ENCODE assay signal across 8 cellular contexts in the genomic region with DNA sequence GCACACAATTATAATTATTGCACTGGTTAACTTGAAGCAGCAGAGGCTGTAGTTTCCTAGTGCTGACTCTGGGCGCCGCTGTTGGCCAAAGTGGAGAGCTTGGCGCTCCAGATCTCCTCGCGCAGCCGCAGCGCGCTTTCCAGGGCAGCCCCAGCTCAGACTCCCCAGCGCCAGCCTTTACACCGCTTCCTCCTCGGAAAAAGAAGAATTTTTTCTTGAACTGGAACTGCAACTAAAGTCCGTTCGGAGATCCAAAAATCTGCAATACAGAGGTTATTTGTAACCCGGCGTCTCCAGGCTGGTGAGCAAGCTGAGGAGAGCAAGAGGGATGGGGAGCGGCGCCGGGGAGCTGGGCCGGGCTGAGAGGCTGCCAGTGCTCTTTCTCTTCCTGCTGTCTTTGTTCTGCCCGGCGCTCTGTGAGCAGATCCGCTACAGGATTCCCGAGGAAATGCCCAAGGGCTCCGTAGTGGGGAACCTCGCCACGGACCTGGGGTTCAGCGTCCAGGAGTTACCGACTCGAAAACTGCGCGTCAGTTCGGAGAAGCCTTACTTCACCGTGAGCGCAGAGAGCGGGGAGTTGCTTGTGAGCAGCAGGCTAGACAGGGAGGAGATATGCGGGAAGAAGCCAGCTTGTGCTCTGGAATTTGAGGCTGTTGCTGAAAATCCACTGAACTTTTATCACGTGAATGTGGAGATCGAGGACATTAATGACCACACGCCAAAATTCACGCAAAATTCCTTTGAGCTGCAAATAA. TPM values are rescaled to one million over a fixed set of nuclear protein-coding genes. Genes with fewer than 3 reads are reported as not detected.
DNase-seq lines count a peak whose midpoint lies in the region; FAIRE-seq and TF ChIP-seq lines count a peak whose summit lies in the region.
"Not testable (repeated sequence)": the region's sequence is repeated elsewhere in the genome, so short reads cannot be mapped to it uniquely, and the experiment has no call there.

A gene (plus strand): TSS at position 142 of the 755 bp plus-strand sequence. CDS start 187 bp downstream, at position 329.

- not testable (repeated sequence) for H2BK15ac ChIP-seq in H9 (ENCODE audit: low read depth, low read length)

- not testable (repeated sequence) for H3K27ac ChIP-seq in H9 (ENCODE audit: insufficient read length, low read depth, low read length); MM.1S (ENCODE audit: low read length); keratinocyte (ENCODE audit: control insufficient read depth, insufficient read depth, low read length); urinary bladder (ENCODE audit: low read depth)

- H3K4me3 ChIP-seq in MM.1S (ENCODE audit: low read length), result not testable (repeated sequence)
- H3K4me3 ChIP-seq in epithelial cell of proximal tubule (ENCODE audit: low read depth, low read length), result peak within 1 kb of the TSS; percentile 43
- peak within 1 kb of the TSS in 2 of 3 experiments; percentile 23 to 34 for H3K4me3 ChIP-seq in keratinocyte (ENCODE audit: control insufficient read depth in 2 of 3, extremely low read depth in 1 of 3, insufficient read depth in 2 of 3, low read depth in 1 of 3, low read length in 3 of 3)
- H3K4me3 ChIP-seq in urinary bladder (ENCODE audit: low read depth, low read length), result peak within 1 kb of the TSS; percentile 23

- H3K14ac ChIP-seq in H9 (ENCODE audit: insufficient read depth, low read length), result not testable (repeated sequence)

- H3F3A ChIP-seq in MM.1S (ENCODE audit: insufficient read depth, low read length), result not testable (repeated sequence)

- H3K79me2 ChIP-seq in H9 (ENCODE audit: insufficient read depth, low read length); MM.1S (ENCODE audit: low read length); keratinocyte (ENCODE audit: control insufficient read depth, insufficient read depth, low read length): not testable (repeated sequence)

- POLR2A ChIA-PET in GM10248 (lab: Yijun Ruan, JAX), result not testable (repeated sequence)

- H3K23me2 ChIP-seq in H9 (ENCODE audit: insufficient read length, low read depth, low read length, poor library complexity, severe bottlenecking), result not testable (repeated sequence)

- H3K4me3 Mint-ChIP-seq in H9 (peak within 1 kb of the TSS in 1 of 2 experiments; percentile 71; a peak in 2 of 5 replicates), osteocyte (ENCODE audit: unreplicated experiment) (peak within 1 kb of the TSS; percentile 64)

- peak; percentile 34 for FAIRE-seq in keratinocyte (lab: Jason Lieb, UNC)

- not testable (repeated sequence) for H3K9me1 ChIP-seq in keratinocyte (ENCODE audit: control insufficient read depth, extremely low read depth, insufficient read depth, low read length)

- H3K9ac ChIP-seq in H9 (ENCODE audit: extremely low read depth, insufficient read length, low read length), result peak within 1 kb of the TSS; percentile 15
- H3K9ac ChIP-seq in MM.1S (ENCODE audit: low read length); keratinocyte (ENCODE audit: control insufficient read depth, extremely low read depth, insufficient read depth, low read length): not testable (repeated sequence)

- H3K18ac ChIP-seq in H9 (ENCODE audit: insufficient read length, low read depth, low read length), result peak within 1 kb of the TSS; percentile 33

- H4K8ac ChIP-seq in H9 (replicated peaks; ENCODE audit: insufficient read length, low read depth, low read length), result not testable (repeated sequence)

- peaks cover 15% of the 10 kb centered on the region for H3K27me3 Mint-ChIP-seq in H9 (ENCODE audit: low read depth)
- not testable (repeated sequence) for H3K27me3 Mint-ChIP-seq in osteocyte (ENCODE audit: unreplicated experiment)

- not testable (repeated sequence) for H3K23ac ChIP-seq in H9 (ENCODE audit: insufficient read length, low read depth, low read length)

- not testable (repeated sequence) for H3K27ac Mint-ChIP-seq in H9
- peak within 1 kb of the TSS; percentile 23 for H3K27ac Mint-ChIP-seq in osteocyte (ENCODE audit: unreplicated experiment)

- H3K4me1 ChIP-seq in H9 (ENCODE audit: insufficient read depth, low read length); MM.1S (ENCODE audit: low read length); keratinocyte (ENCODE audit: control insufficient read depth, extremely low read depth, insufficient read depth, low read length); urinary bladder (ENCODE audit: insufficient read depth): not testable (repeated sequence)

- not testable (repeated sequence) for H3K79me1 ChIP-seq in H9 (ENCODE audit: insufficient read depth, low read depth, low read length, poor library complexity, severe bottlenecking)

- not testable (repeated sequence) for H4K91ac ChIP-seq in H9 (ENCODE audit: insufficient read length, low read depth, low read length)

- H3K56ac ChIP-seq in H9 (ENCODE audit: insufficient read length, low read depth, low read length), result not testable (repeated sequence)

- TF ChIP-seq CTCF in GM10248 (IDR thresholded peaks at IDR 0.05; ENCODE audit: control extremely low read depth, extremely low read depth, low read depth, missing control alignments); MM.1S (IDR thresholded peaks at IDR 0.05; ENCODE audit: low read length): not testable (repeated sequence)
- TF ChIP-seq CTCF in H9 (conservative IDR thresholded peaks at IDR 0.05), result peak; percentile 72
- TF ChIP-seq CTCF in epithelial cell of proximal tubule (conservative IDR thresholded peaks at IDR 0.05; ENCODE audit: low read depth, low read length), result peak; percentile 54
- TF ChIP-seq CTCF in keratinocyte (optimal IDR thresholded peaks at IDR 0.05 in 1 of 3, IDR thresholded peaks at IDR 0.05 in 1 of 3, conservative IDR thresholded peaks at IDR 0.05 in 1 of 3; ENCODE audit: extremely low read depth in 1 of 3, insufficient read depth in 2 of 3, low read length in 3 of 3), result peak in 2 of 3 experiments; percentile 47 to 64
- peak; percentile 46 for TF ChIP-seq CTCF in osteocyte (IDR thresholded peaks at IDR 0.05)

- H3K9me3 ChIP-seq in H9 (ENCODE audit: control insufficient read depth, low read depth, low read length) (peaks cover 42% of the 10 kb centered on the region), keratinocyte (ENCODE audit: control insufficient read depth, low read depth, low read length) (peaks cover 19% of the 10 kb centered on the region)
- not testable (repeated sequence) for H3K9me3 ChIP-seq in MM.1S (replicated peaks; ENCODE audit: insufficient read depth, low read length)

- CTCF ChIA-PET in GM10248 (lab: Yijun Ruan, JAX), result interaction anchor here (1.5 kb wide), 1 partner anchor 25 kb away, joined by 4 read pairs; a partner anchor contains a TSS

- H3K36me3 ChIP-seq in MM.1S (replicated peaks; ENCODE audit: insufficient read depth, low read length); keratinocyte (ENCODE audit: control insufficient read depth in 2 of 2, extremely low read depth in 1 of 2, insufficient read depth in 2 of 2, low read length in 2 of 2); urinary bladder (ENCODE audit: insufficient read depth): not testable (repeated sequence)

- DNase-seq in GM10248 (ENCODE audit: extremely low spot score) (peak; percentile 58), H9 (peak; percentile 76)
- not testable (repeated sequence) for DNase-seq in MM.1S; epithelial cell of proximal tubule (ENCODE audit: low read depth); keratinocyte (ENCODE audit: low read depth, low spot score); osteocyte (ENCODE audit: extremely low spot score, unreplicated experiment)
- DNase-seq in activated effector memory CD4-positive, alpha-beta T cell treated with anti-CD3 and anti-CD28 coated beads, Interleukin-2, amount 50 U/mL, for 16 hours, result peak; percentile 69

- H3T11ph ChIP-seq in H9 (ENCODE audit: low read length), result not testable (repeated sequence)

- H2BK20ac ChIP-seq in H9 (ENCODE audit: low read depth, low read length, poor library complexity, severe bottlenecking), result not testable (repeated sequence)

- not testable (repeated sequence) for H3K27me3 ChIP-seq in H9 (ENCODE audit: insufficient read depth, low read length); keratinocyte (ENCODE audit: control insufficient read depth, extremely low read depth, insufficient read depth, low read length)
- H3K27me3 ChIP-seq in MM.1S (replicated peaks; ENCODE audit: insufficient read depth, low read length), result peaks cover 11% of the 10 kb centered on the region; the same call in 1 of the 2 replicates

- H3K4ac ChIP-seq in H9 (ENCODE audit: low read depth, low read length), result not testable (repeated sequence)

- H2BK120ac ChIP-seq in H9 (ENCODE audit: low read depth, low read length, poor library complexity, severe bottlenecking), result not testable (repeated sequence)

- WGBS in H9 (ENCODE audit: extremely low coverage, insufficient read length, low lambda C conversion rate), result no CpG with 5 or more reads among the region's 40 CpGs
- WGBS in urinary bladder, result 9% methylated on average over 19 of the region's 40 CpGs

- H3K4me1 Mint-ChIP-seq in H9; osteocyte (ENCODE audit: unreplicated experiment): not testable (repeated sequence)

- not testable (repeated sequence) for H4K20me1 ChIP-seq in H9 (ENCODE audit: control insufficient read depth, insufficient read depth, insufficient read length); MM.1S (ENCODE audit: insufficient read depth, low read length); keratinocyte (ENCODE audit: control insufficient read depth, extremely low read depth, insufficient read depth, low read length)

- H3K4me2 ChIP-seq in H9 (ENCODE audit: insufficient read depth, insufficient read length, low read length) (peak within 1 kb of the TSS; percentile 51), MM.1S (ENCODE audit: low read depth, low read length) (peak within 1 kb of the TSS; percentile 43; the same call in 1 of the 2 replicates)
- not testable (repeated sequence) for H3K4me2 ChIP-seq in keratinocyte (ENCODE audit: control insufficient read depth, extremely low read depth, insufficient read depth, low read depth, low read length)

- not testable (repeated sequence) for H3K9me2 ChIP-seq in MM.1S (replicated peaks; ENCODE audit: insufficient read depth, low read length)

- not testable (repeated sequence) for H2AFZ ChIP-seq in H9 (ENCODE audit: low read length); MM.1S (ENCODE audit: low read length); keratinocyte (ENCODE audit: control insufficient read depth, low read length)

- dilution Hi-C loops in keratinocyte (cut with MboI; ENCODE audit: extremely low pct_ligation_motif_present, low sequenced_read_pairs), result not testable (repeated sequence)

- peaks cover 25 to 62% (median 43%) of the 10 kb centered on the region in 3 experiments for H3K36me3 Mint-ChIP-seq in H9 (ENCODE audit: insufficient read depth in 1 of 3, low read depth in 3 of 3)
- H3K36me3 Mint-ChIP-seq in osteocyte (ENCODE audit: unreplicated experiment), result not testable (repeated sequence)

- H2BK5ac ChIP-seq in H9 (ENCODE audit: insufficient read length, low read length), result not testable (repeated sequence)

- not testable (repeated sequence) for H4K5ac ChIP-seq in H9 (ENCODE audit: insufficient read length, low read depth, low read length)

- not testable (repeated sequence) for H2AK5ac ChIP-seq in H9 (ENCODE audit: insufficient read length, low read length)

- H3K9me3 Mint-ChIP-seq in H9 (peaks cover 69 to 74% of the 10 kb centered on the region in 2 experiments), osteocyte (ENCODE audit: unreplicated experiment) (peaks cover 34% of the 10 kb centered on the region)

- not testable (repeated sequence) for H2BK12ac ChIP-seq in H9 (ENCODE audit: insufficient read length, low read depth, low read length)

RNA-seq across cellular contexts. Expression of the gene that starts here (rescaled TPM):
- total RNA-seq in H9 (2021) (3.8 and 4.2 TPM in 2 replicates), epithelial cell of proximal tubule (1.7 and 4.7 TPM in 2 replicates), osteocyte (10.8 and 11.9 TPM in 2 replicates), urinary bladder (11.7 TPM)
- polyA plus RNA-seq in keratinocyte (1.6 to 2.7 TPM (median 2.4 TPM) in 3 replicates), urinary bladder (2.4 TPM)
- 1.4 TPM for polyA plus RNA-seq in keratinocyte (2011; ENCODE audit: low read depth)
- polyA plus RNA-seq in keratinocyte (2011; cell fraction: cytosol; rRNA removed), result 0.32 and 0.39 TPM in 2 replicates
- 4.4 and 4.9 TPM in 2 replicates for polyA plus RNA-seq in keratinocyte (2011; cell fraction: nucleus; rRNA removed)
- 1.2 and 1.7 TPM in 2 replicates for polyA plus RNA-seq in keratinocyte (2012; ENCODE audit: low replicate concordance)
- 3.8 to 5.0 TPM (median 4.4 TPM) in 3 replicates for polyA minus RNA-seq in keratinocyte
- polyA minus RNA-seq in keratinocyte (2011; cell fraction: cytosol; rRNA and poly(A)+ RNA removed), result 1.7 TPM
- polyA minus RNA-seq in keratinocyte (2011; cell fraction: nucleus; rRNA and poly(A)+ RNA removed), result 8.8 and 13.4 TPM in 2 replicates
